ENCODE assay signal across 19 cellular contexts in genomic region chr1:32947669-32948068, GRCh38.
"Had no signal": no experiment of that assay in that cellular context is flagged by ENCODE, and none has a peak within 500 bp of the region (broad histone marks: within the 10 kb centered on the region; RNA-seq: fewer than 3 reads in every experiment).

No MANE protein-coding gene starts in this region.

- H3K4me3 ChIP-seq: breast epithelium, esophagus muscularis mucosa, smooth muscle cell had no signal

- H3K36me3 ChIP-seq: breast epithelium had no signal

- H3K27ac ChIP-seq: breast epithelium had no signal

- H3K27me3 ChIP-seq: breast epithelium, esophagus muscularis mucosa had no signal

- DNase-seq: activated CD4-positive, alpha-beta T cell treated with anti-CD3 and anti-CD28 coated beads, Interleukin-2, amount 10 ng/mL, durations not matched to agents 24 days and 14 days; activated CD8-positive, alpha-beta memory T cell treated with anti-CD3 and anti-CD28 coated beads, Interleukin-2, amount 50 U/mL, for 48 hours; activated effector memory CD4-positive, alpha-beta T cell treated with anti-CD3 and anti-CD28 coated beads, Interleukin-2, amount 50 U/mL, for 16 hours; activated naive CD4-positive, alpha-beta T cell treated with anti-CD3 and anti-CD28 coated beads, Interleukin-2, amount 50 U/mL, for 16 hours; activated T-cell treated with anti-CD3 and anti-CD28 coated beads, Interleukin-2, amount 50 U/mL, for 48 hours; aorta; effector CD8-positive, alpha-beta T cell; right cardiac atrium; SK-N-SH; stimulated activated CD4-positive, alpha-beta T cell treated with anti-CD3 and anti-CD28 coated beads, Interleukin-4, amount 100 ng/mL, for 1 hour; T-cell; T1000; trophoblast cell had no signal

- H3K27me3 Mint-ChIP-seq: activated CD4-positive, alpha-beta T cell treated with anti-CD3 and anti-CD28 coated beads, Interleukin-2, amount 10 ng/mL, durations not matched to agents 24 days and 14 days; progenitor cell of endocrine pancreas; T-cell had no signal

- H3K4me3 Mint-ChIP-seq: activated CD4-positive, alpha-beta T cell treated with anti-CD3 and anti-CD28 coated beads, Interleukin-2, amount 10 ng/mL, durations not matched to agents 24 days and 14 days; mesothelial cell of epicardium; nephron; T-cell had no signal

- H3K9me3 Mint-ChIP-seq: activated CD4-positive, alpha-beta T cell treated with anti-CD3 and anti-CD28 coated beads, Interleukin-2, amount 10 ng/mL, durations not matched to agents 24 days and 14 days; mesothelial cell of epicardium; nephron; T-cell had no signal

- H3K9me3 ChIP-seq: breast epithelium, esophagus muscularis mucosa, SK-N-SH had no signal

- H3K4me1 ChIP-seq: breast epithelium had no signal

- ATAC-seq: right cardiac atrium, T-cell had no signal

- H3K27ac Mint-ChIP-seq: activated CD4-positive, alpha-beta T cell treated with anti-CD3 and anti-CD28 coated beads, Interleukin-2, amount 10 ng/mL, durations not matched to agents 24 days and 14 days; mesothelial cell of epicardium; progenitor cell of endocrine pancreas; T-cell had no signal
